In genomic region chr4:10734697-10735096, GRCh38 we compare ENCODE assay signal across 1 cellular context.
TF ChIP-seq lines count a peak whose summit lies in the region.

No MANE protein-coding gene starts in this region.

TF ChIP-seq in GM23338, 12 proteins besides CTCF, POLR2A, EP300 and RAD21 (continued from another document):
- TF ChIP-seq REST (IDR thresholded peaks at IDR 0.05; ENCODE audit: unreplicated experiment) (no peak), EZH2 (IDR thresholded peaks at IDR 0.05; ENCODE audit: low read depth, unreplicated experiment) (no peak)
